Comparison of ENCODE assay signal across 11 cellular contexts in the genomic region with DNA sequence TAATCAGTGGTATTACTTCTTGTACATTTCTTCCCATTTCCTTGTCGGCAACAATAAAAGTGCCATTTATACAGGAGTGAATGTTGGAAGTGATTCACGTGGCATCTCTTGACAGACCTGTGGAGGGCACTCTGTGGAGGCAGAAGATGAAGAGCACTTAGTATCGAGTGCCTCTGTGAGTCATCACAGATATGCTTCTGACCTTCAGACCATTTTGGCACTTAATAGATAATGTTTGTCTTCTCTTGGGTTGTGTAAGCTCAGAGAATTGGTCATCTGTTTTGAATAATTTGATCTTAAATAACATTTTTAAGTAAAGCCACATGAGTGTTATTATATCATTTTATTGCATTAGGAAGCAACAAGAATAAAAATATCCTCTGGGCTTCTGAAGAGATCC.
DNase-seq lines count a peak whose midpoint lies in the region; ATAC-seq and TF ChIP-seq lines count a peak whose summit lies in the region.
"Had no signal": no experiment of that assay in that cellular context is flagged by ENCODE, and none has a peak within 500 bp of the region (broad histone marks: within the 10 kb centered on the region; RNA-seq: fewer than 3 reads in every experiment).

No MANE protein-coding gene starts in this region.

- peak; percentile 92 for ATAC-seq in left lobe of liver
- ATAC-seq in activated CD4-positive, alpha-beta T cell treated with anti-CD3 and anti-CD28 coated beads for 36 hours: no peak

- intact Hi-C loops in posterior cingulate gyrus (cut with DNase I): no loop called here
- intact Hi-C loops in activated CD4-positive, alpha-beta T cell treated with anti-CD3 and anti-CD28 coated beads for 36 hours (cut with DNase I, micrococcal nuclease): loop anchor here in 1 of 2 experiments (10.0 kb wide), 1 partner anchor 182 kb away; no protein-coding TSS in a partner anchor

- H3K4me3 ChIP-seq in astrocyte of the spinal cord (ENCODE audit: low read depth, low read length): no peak overlapping the region

- no peaks in the 10 kb centered on the region for H3K36me3 Mint-ChIP-seq in activated CD4-positive, alpha-beta T cell treated with anti-CD3 and anti-CD28 coated beads for 36 hours (ENCODE audit: low read depth)
- H3K36me3 Mint-ChIP-seq: activated naive CD8-positive, alpha-beta T cell treated with anti-CD3 and anti-CD28 coated beads, Interleukin-2, amount 10 ng/mL, durations not matched to agents 7 days and 5 days had no signal

- POLR2A ChIA-PET in activated CD4-positive, alpha-beta T cell treated with anti-CD3 and anti-CD28 coated beads for 36 hours (lab: Charles Lee): interaction anchor here (0.6 kb wide), 1 partner anchor 18 kb away, joined by 3 read pairs; no protein-coding TSS in a partner anchor

- H3K9me3 Mint-ChIP-seq in activated CD4-positive, alpha-beta T cell treated with anti-CD3 and anti-CD28 coated beads for 36 hours (ENCODE audit: low read depth): peaks cover 2% of the 10 kb centered on the region

- H3K27ac Mint-ChIP-seq in activated CD4-positive, alpha-beta T cell treated with anti-CD3 and anti-CD28 coated beads for 36 hours: no peak overlapping the region
- H3K27ac Mint-ChIP-seq: activated naive CD8-positive, alpha-beta T cell treated with anti-CD3 and anti-CD28 coated beads, Interleukin-2, amount 10 ng/mL, durations not matched to agents 7 days and 5 days had no signal

- DNase-seq in COLO829 (ENCODE audit: low spot score) (peak; percentile 62), M059J (ENCODE audit: low read depth) (peak; percentile 72), astrocyte of the spinal cord (ENCODE audit: low read depth, low spot score) (peak; percentile 11), left lobe of liver (ENCODE audit: low spot score) (no peak), posterior cingulate gyrus (no peak), NOMO-1 (lab: John Stamatoyannopoulos, UW; ENCODE audit: unreplicated experiment in 2 of 2) (no peak), HuH-7.5 (ENCODE audit: low spot score) (no peak)
- no peak for DNase-seq in activated CD4-positive, alpha-beta T cell treated with anti-CD3 and anti-CD28 coated beads for 36 hours
- DNase-seq: activated naive CD8-positive, alpha-beta T cell treated with anti-CD3 and anti-CD28 coated beads, Interleukin-2, amount 10 ng/mL, durations not matched to agents 7 days and 5 days; Kasumi-1; stimulated activated CD4-positive, alpha-beta T cell treated with anti-CD3 and anti-CD28 coated beads, Interleukin-4, amount 100 ng/mL, for 1 hour had no signal

- CTCF ChIA-PET in activated CD4-positive, alpha-beta T cell treated with anti-CD3 and anti-CD28 coated beads for 36 hours (lab: Charles Lee): no interaction called here

- H3K4me1 Mint-ChIP-seq in activated CD4-positive, alpha-beta T cell treated with anti-CD3 and anti-CD28 coated beads for 36 hours: no peaks in the 10 kb centered on the region
- H3K4me1 Mint-ChIP-seq: activated naive CD8-positive, alpha-beta T cell treated with anti-CD3 and anti-CD28 coated beads, Interleukin-2, amount 10 ng/mL, durations not matched to agents 7 days and 5 days had no signal

- H3K27me3 Mint-ChIP-seq in activated CD4-positive, alpha-beta T cell treated with anti-CD3 and anti-CD28 coated beads for 36 hours: peaks cover 3% of the 10 kb centered on the region
- H3K27me3 Mint-ChIP-seq: activated naive CD8-positive, alpha-beta T cell treated with anti-CD3 and anti-CD28 coated beads, Interleukin-2, amount 10 ng/mL, durations not matched to agents 7 days and 5 days had no signal

- in situ Hi-C loops in astrocyte of the spinal cord (cut with HindIII; ENCODE audit: low sequenced_read_pairs): no loop called here

- H3K4me3 Mint-ChIP-seq in activated CD4-positive, alpha-beta T cell treated with anti-CD3 and anti-CD28 coated beads for 36 hours: no peak overlapping the region
- H3K4me3 Mint-ChIP-seq: activated naive CD8-positive, alpha-beta T cell treated with anti-CD3 and anti-CD28 coated beads, Interleukin-2, amount 10 ng/mL, durations not matched to agents 7 days and 5 days had no signal

- peak; percentile 19 for TF ChIP-seq CTCF in astrocyte of the spinal cord (IDR thresholded peaks at IDR 0.05; ENCODE audit: low read depth, low read length)

Comparison
In these comparisons a context has a peak if more than half of its experiments do, and no peak if none do; other contexts are left out.
1. DNase-seq: peak in COLO829 (single experiment), M059J (single experiment) and astrocyte of the spinal cord (single experiment); none in left lobe of liver (single experiment), posterior cingulate gyrus (0 of 10), NOMO-1 (0 of 2), activated CD4-positive, alpha-beta T cell treated with anti-CD3 and anti-CD28 coated beads for 36 hours (single experiment) and HuH-7.5 (single experiment).